Comparison of ENCODE assay signal across 25 cellular contexts in the genomic region with DNA sequence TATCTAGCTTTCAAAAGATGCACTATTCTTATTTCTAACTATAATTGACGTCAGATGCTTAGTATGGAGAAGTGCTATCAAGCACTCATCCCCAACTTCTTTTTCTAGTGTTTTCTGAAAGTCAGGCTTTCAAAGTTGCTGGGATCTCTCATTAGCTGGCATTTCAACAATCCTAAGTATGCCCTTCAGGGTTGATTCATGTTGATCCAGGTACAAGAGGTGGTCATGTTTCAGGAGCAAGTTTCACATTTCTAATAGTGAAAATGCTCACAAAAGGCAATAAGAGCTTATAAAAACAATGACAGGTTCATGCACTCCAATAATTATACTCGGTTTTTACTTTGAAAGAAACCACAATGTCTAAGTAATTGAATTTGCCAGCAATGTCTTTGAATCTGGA.
"Had no signal": no experiment of that assay in that cellular context is flagged by ENCODE, and none has a peak within 500 bp of the region (broad histone marks: within the 10 kb centered on the region; RNA-seq: fewer than 3 reads in every experiment).

No MANE protein-coding gene starts in this region.

- ATAC-seq: activated CD4-positive, CD25-positive, alpha-beta regulatory T cell treated with anti-CD3 and anti-CD28 coated beads, Interleukin-2, amount 50 U/mL, for 24 hours; body of pancreas; left lobe of liver; right lobe of liver; stimulated activated effector memory CD8-positive, alpha-beta T cell treated with anti-CD3 and anti-CD28 coated beads, Interleukin-12 subunit alpha, Interleukin-12 subunit beta, amount 100 ng/mL, for 72 hours had no signal

- H3K36me3 Mint-ChIP-seq: activated CD4-positive, alpha-beta memory T cell treated with anti-CD3 and anti-CD28 coated beads for 36 hours; activated naive CD8-positive, alpha-beta T cell treated with anti-CD3 and anti-CD28 coated beads for 36 hours; stimulated activated effector memory CD8-positive, alpha-beta T cell treated with anti-CD3 and anti-CD28 coated beads, Interleukin-12 subunit alpha, Interleukin-12 subunit beta, amount 100 ng/mL, for 72 hours had no signal

- DNase-seq: activated CD4-positive, alpha-beta memory T cell treated with anti-CD3 and anti-CD28 coated beads for 36 hours; activated CD4-positive, alpha-beta T cell treated with anti-CD3 and anti-CD28 coated beads, Interleukin-2, amount 10 ng/mL, durations not matched to agents 24 days and 14 days; activated CD8-positive, alpha-beta memory T cell treated with anti-CD3 and anti-CD28 coated beads, Interleukin-2, amount 50 U/mL, for 4 hours; activated effector memory CD4-positive, alpha-beta T cell treated with anti-CD3 and anti-CD28 coated beads, Interleukin-2, amount 50 U/mL, for 16 hours; activated naive CD4-positive, alpha-beta T cell treated with anti-CD3 and anti-CD28 coated beads for 36 hours; activated naive CD8-positive, alpha-beta T cell treated with anti-CD3 and anti-CD28 coated beads for 36 hours; activated T-cell treated with anti-CD3 and anti-CD28 coated beads, Interleukin-2, amount 50 U/mL, for 1 hour; adrenal gland; aorta; body of pancreas; dermis blood vessel endothelial cell; effector CD4-positive, alpha-beta T cell; esophagus squamous epithelium; glutamatergic neuron; posterior cingulate gyrus; right lobe of liver; stimulated activated CD4-positive, alpha-beta T cell treated with anti-CD3 and anti-CD28 coated beads, Interleukin-12 subunit alpha, Interleukin-12 subunit beta, amount 100 ng/mL, for 4 hours; stimulated activated CD4-positive, alpha-beta T cell treated with anti-CD3 and anti-CD28 coated beads, Interleukin-4, amount 100 ng/mL, for 24 hours; upper lobe of left lung had no signal

- H3K27ac Mint-ChIP-seq: activated CD4-positive, alpha-beta memory T cell treated with anti-CD3 and anti-CD28 coated beads for 36 hours; activated CD4-positive, alpha-beta T cell treated with anti-CD3 and anti-CD28 coated beads, Interleukin-2, amount 10 ng/mL, durations not matched to agents 24 days and 14 days; activated naive CD4-positive, alpha-beta T cell treated with anti-CD3 and anti-CD28 coated beads for 36 hours; activated naive CD8-positive, alpha-beta T cell treated with anti-CD3 and anti-CD28 coated beads for 36 hours; activated T-helper 1 cell treated with anti-CD3 and anti-CD28 coated beads, Interleukin-12 subunit alpha, Interleukin-12 subunit beta, Interleukin-2, Interleukin-4 antibody, amounts not matched to agents 30 ng/mL and 10 ng/mL and 1 ng/mL, durations not matched to agents 14 hours and 24 hours and 36 hours; nephron; stimulated activated effector memory CD8-positive, alpha-beta T cell treated with anti-CD3 and anti-CD28 coated beads, Interleukin-12 subunit alpha, Interleukin-12 subunit beta, amount 100 ng/mL, for 72 hours; stimulated activated naive CD8-positive, alpha-beta T cell treated with anti-CD3 and anti-CD28 coated beads, Interleukin-15, Interleukin-2, amounts not matched to agents 100 ng/mL and 50 ng/mL, for 24 hours had no signal

- H3K4me3 Mint-ChIP-seq: activated CD4-positive, alpha-beta memory T cell treated with anti-CD3 and anti-CD28 coated beads for 36 hours; activated CD4-positive, alpha-beta T cell treated with anti-CD3 and anti-CD28 coated beads, Interleukin-2, amount 10 ng/mL, durations not matched to agents 24 days and 14 days; activated naive CD4-positive, alpha-beta T cell treated with anti-CD3 and anti-CD28 coated beads for 36 hours; activated naive CD8-positive, alpha-beta T cell treated with anti-CD3 and anti-CD28 coated beads for 36 hours; activated T-helper 1 cell treated with anti-CD3 and anti-CD28 coated beads, Interleukin-12 subunit alpha, Interleukin-12 subunit beta, Interleukin-2, Interleukin-4 antibody, amounts not matched to agents 30 ng/mL and 10 ng/mL and 1 ng/mL, durations not matched to agents 14 hours and 24 hours and 36 hours; nephron; stimulated activated effector memory CD8-positive, alpha-beta T cell treated with anti-CD3 and anti-CD28 coated beads, Interleukin-12 subunit alpha, Interleukin-12 subunit beta, amount 100 ng/mL, for 72 hours; stimulated activated naive CD8-positive, alpha-beta T cell treated with anti-CD3 and anti-CD28 coated beads, Interleukin-15, Interleukin-2, amounts not matched to agents 100 ng/mL and 50 ng/mL, for 24 hours had no signal

- H3K9me3 Mint-ChIP-seq: activated CD4-positive, alpha-beta T cell treated with anti-CD3 and anti-CD28 coated beads, Interleukin-2, amount 10 ng/mL, durations not matched to agents 24 days and 14 days; activated T-helper 1 cell treated with anti-CD3 and anti-CD28 coated beads, Interleukin-12 subunit alpha, Interleukin-12 subunit beta, Interleukin-2, Interleukin-4 antibody, amounts not matched to agents 30 ng/mL and 10 ng/mL and 1 ng/mL, durations not matched to agents 14 hours and 24 hours and 36 hours; nephron; stimulated activated naive CD8-positive, alpha-beta T cell treated with anti-CD3 and anti-CD28 coated beads, Interleukin-15, Interleukin-2, amounts not matched to agents 100 ng/mL and 50 ng/mL, for 24 hours had no signal

- H3K27me3 Mint-ChIP-seq: activated CD4-positive, alpha-beta memory T cell treated with anti-CD3 and anti-CD28 coated beads for 36 hours; activated CD4-positive, alpha-beta T cell treated with anti-CD3 and anti-CD28 coated beads, Interleukin-2, amount 10 ng/mL, durations not matched to agents 24 days and 14 days; activated naive CD8-positive, alpha-beta T cell treated with anti-CD3 and anti-CD28 coated beads for 36 hours; stimulated activated naive CD8-positive, alpha-beta T cell treated with anti-CD3 and anti-CD28 coated beads, Interleukin-15, Interleukin-2, amounts not matched to agents 100 ng/mL and 50 ng/mL, for 24 hours had no signal

- H3K4me1 Mint-ChIP-seq: activated CD4-positive, alpha-beta T cell treated with anti-CD3 and anti-CD28 coated beads, Interleukin-2, amount 10 ng/mL, durations not matched to agents 24 days and 14 days; activated naive CD8-positive, alpha-beta T cell treated with anti-CD3 and anti-CD28 coated beads for 36 hours; nephron; stimulated activated effector memory CD8-positive, alpha-beta T cell treated with anti-CD3 and anti-CD28 coated beads, Interleukin-12 subunit alpha, Interleukin-12 subunit beta, amount 100 ng/mL, for 72 hours had no signal
